32 cellular contexts compared by ENCODE assay signal in genomic region chr6:74167506-74167905, GRCh38.
"Had no signal": no experiment of that assay in that cellular context is flagged by ENCODE, and none has a peak within 500 bp of the region (broad histone marks: within the 10 kb centered on the region; RNA-seq: fewer than 3 reads in every experiment).

No MANE protein-coding gene starts in this region.

- ATAC-seq: activated T-cell treated with anti-CD3 and anti-CD28 coated beads, Interleukin-2, amount 50 U/mL, for 72 hours; activated T-helper 17 cell treated with anti-CD3 and anti-CD28 coated beads, Interleukin-2, amount 50 U/mL, for 72 hours had no signal

- H3K9me3 ChIP-seq: ascending aorta had no signal

- H3K27me3 ChIP-seq: ascending aorta, cardiac muscle cell had no signal

- H3K4me1 ChIP-seq: ascending aorta had no signal

- H3K27ac Mint-ChIP-seq: activated CD4-positive, alpha-beta memory T cell treated with anti-CD3 and anti-CD28 coated beads, Interleukin-2, amount 10 ng/mL, durations not matched to agents 7 days and 5 days; activated naive CD8-positive, alpha-beta T cell treated with anti-CD3 and anti-CD28 coated beads for 36 hours; activated T-cell treated with anti-CD3 and anti-CD28 coated beads, Interleukin-2, amount 50 U/mL, for 72 hours; activated T-helper 17 cell treated with anti-CD3 and anti-CD28 coated beads, Interleukin-2, amount 50 U/mL, for 72 hours had no signal

- H3K27ac ChIP-seq: ascending aorta, cardiac muscle cell, RWPE1, WERI-Rb-1 had no signal

- DNase-seq: activated CD4-positive, alpha-beta memory T cell treated with anti-CD3 and anti-CD28 coated beads, Interleukin-2, amount 10 ng/mL, durations not matched to agents 7 days and 5 days; activated CD4-positive, alpha-beta T cell treated with anti-CD3 and anti-CD28 coated beads for 1 hour; activated CD4-positive, alpha-beta T cell treated with anti-CD3 and anti-CD28 coated beads for 48 hours; activated CD4-positive, CD25-positive, alpha-beta regulatory T cell; activated effector memory CD4-positive, alpha-beta T cell treated with anti-CD3 and anti-CD28 coated beads, Interleukin-2, amount 50 U/mL, for 16 hours; activated naive CD4-positive, alpha-beta T cell; activated naive CD4-positive, alpha-beta T cell treated with anti-CD3 and anti-CD28 coated beads, Interleukin-2, amount 50 U/mL, for 16 hours; activated naive CD8-positive, alpha-beta T cell treated with anti-CD3 and anti-CD28 coated beads for 36 hours; activated T-cell treated with anti-CD3 and anti-CD28 coated beads, Interleukin-2, amount 50 U/mL, for 1 hour; activated T-cell treated with anti-CD3 and anti-CD28 coated beads, Interleukin-2, amount 50 U/mL, for 72 hours; amygdala; Kasumi-1; KG1; MM.1S; MV-4-11; NCI-H1092 treated with DMSO at 0.1 percent for 48 hours; NCI-H1417; NCI-H146; NCI-H187; NCI-H2029 treated with DMSO at 0.1 percent for 48 hours; NCI-H2107; NCI-H2171; NCI-H510A; NCI-H526; NCI-H748 treated with DMSO at 0.1 percent for 48 hours; NK-92 treated with Interleukin-12 subunit alpha and Interleukin-12 subunit beta, amount 100 ng/mL, for 24 hours; T1000; WERI-Rb-1 had no signal

- H3K36me3 ChIP-seq: ascending aorta, cardiac muscle cell, WERI-Rb-1 had no signal

- H3K9me3 Mint-ChIP-seq: activated CD4-positive, alpha-beta memory T cell treated with anti-CD3 and anti-CD28 coated beads, Interleukin-2, amount 10 ng/mL, durations not matched to agents 7 days and 5 days; activated naive CD8-positive, alpha-beta T cell treated with anti-CD3 and anti-CD28 coated beads for 36 hours; activated T-cell treated with anti-CD3 and anti-CD28 coated beads, Interleukin-2, amount 50 U/mL, for 72 hours had no signal

- H3K36me3 Mint-ChIP-seq: activated naive CD8-positive, alpha-beta T cell treated with anti-CD3 and anti-CD28 coated beads for 36 hours had no signal

- H3K27me3 Mint-ChIP-seq: activated CD4-positive, alpha-beta memory T cell treated with anti-CD3 and anti-CD28 coated beads, Interleukin-2, amount 10 ng/mL, durations not matched to agents 7 days and 5 days; activated naive CD8-positive, alpha-beta T cell treated with anti-CD3 and anti-CD28 coated beads for 36 hours; activated T-helper 17 cell treated with anti-CD3 and anti-CD28 coated beads, Interleukin-2, amount 50 U/mL, for 72 hours had no signal

- H3K4me3 ChIP-seq: ascending aorta, cardiac muscle cell had no signal

- H3K4me1 Mint-ChIP-seq: activated CD4-positive, alpha-beta memory T cell treated with anti-CD3 and anti-CD28 coated beads, Interleukin-2, amount 10 ng/mL, durations not matched to agents 7 days and 5 days; activated naive CD8-positive, alpha-beta T cell treated with anti-CD3 and anti-CD28 coated beads for 36 hours; activated T-helper 17 cell treated with anti-CD3 and anti-CD28 coated beads, Interleukin-2, amount 50 U/mL, for 72 hours had no signal

- H3K4me3 Mint-ChIP-seq: activated CD4-positive, alpha-beta memory T cell treated with anti-CD3 and anti-CD28 coated beads, Interleukin-2, amount 10 ng/mL, durations not matched to agents 7 days and 5 days; activated naive CD8-positive, alpha-beta T cell treated with anti-CD3 and anti-CD28 coated beads for 36 hours; activated T-cell treated with anti-CD3 and anti-CD28 coated beads, Interleukin-2, amount 50 U/mL, for 72 hours; activated T-helper 17 cell treated with anti-CD3 and anti-CD28 coated beads, Interleukin-2, amount 50 U/mL, for 72 hours had no signal
